20 cellular contexts compared by ENCODE assay signal in the genomic region with DNA sequence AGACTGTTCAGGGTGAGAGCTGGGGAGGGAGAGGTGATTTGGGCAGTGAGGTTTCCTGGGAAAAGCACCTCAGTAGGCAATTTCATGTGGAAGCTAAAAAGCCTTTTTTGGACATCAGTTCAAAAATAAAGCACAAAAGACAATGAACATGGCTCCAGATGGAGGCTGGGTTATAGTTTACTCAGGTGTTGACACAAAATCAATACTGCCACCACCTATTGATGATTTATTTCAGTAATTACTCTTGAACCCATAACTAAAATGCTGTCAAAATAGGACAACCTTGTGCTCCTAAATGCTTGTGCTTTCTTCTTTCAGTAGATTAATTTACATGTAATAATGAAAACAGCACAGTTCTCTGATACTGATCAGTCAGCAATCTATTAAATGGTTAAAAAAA.
DNase-seq lines count a peak whose midpoint lies in the region; FAIRE-seq and TF ChIP-seq lines count a peak whose summit lies in the region.
"Had no signal": no experiment of that assay in that cellular context is flagged by ENCODE, and none has a peak within 500 bp of the region (broad histone marks: within the 10 kb centered on the region; RNA-seq: fewer than 3 reads in every experiment).

No MANE protein-coding gene starts in this region.

- peak; percentile 28 for FAIRE-seq in endothelial cell of umbilical vein (lab: Jason Lieb, UNC)
- FAIRE-seq: GM19239 had no signal

- no peaks in the 10 kb centered on the region for H3K36me3 ChIP-seq in BLaER1 treated with 17β-estradiol and CSF1 and Interleukin-3, amounts not matched to agents 10 nM and 100 nM
- H3K36me3 ChIP-seq in endothelial cell of umbilical vein (ENCODE audit: control insufficient read depth in 2 of 2, extremely low read depth in 1 of 2, insufficient read depth in 2 of 2, low read length in 2 of 2), result no peaks in the 10 kb centered on the region
- no peaks in the 10 kb centered on the region for H3K36me3 ChIP-seq in effector memory CD4-positive, alpha-beta T cell (ENCODE audit: control insufficient read depth, insufficient read depth, low read length)
- H3K36me3 ChIP-seq: BE2C, Peyer's patch had no signal

- no peak overlapping the region for H3K27ac Mint-ChIP-seq in activated CD4-positive, alpha-beta T cell treated with anti-CD3 and anti-CD28 coated beads, Interleukin-2, amount 10 ng/mL, durations not matched to agents 24 days and 14 days
- H3K27ac Mint-ChIP-seq: CD4-positive, alpha-beta memory T cell; HFFc6; IgD-negative memory B cell; T-cell had no signal

- DNase-seq in NCI-H1417 treated with DMSO at 0.1 percent for 48 hours (lab: John Stamatoyannopoulos, UW) (peak; percentile 87), NCI-H774 (lab: John Stamatoyannopoulos, UW) (peak; percentile 29), endothelial cell of umbilical vein (ENCODE audit: low read depth, low spot score) (no peak), T-helper 9 cell (no peak)
- no peak for DNase-seq in effector memory CD4-positive, alpha-beta T cell
- no peak for DNase-seq in activated CD4-positive, alpha-beta T cell treated with anti-CD3 and anti-CD28 coated beads, Interleukin-2, amount 10 ng/mL, durations not matched to agents 24 days and 14 days
- DNase-seq: BE2C; CD4-positive, alpha-beta memory T cell; GF-D8; H7; HFFc6; NCI-H1105; NCI-H187; NCI-H2107; NCI-H446; Peyer's patch; T-cell had no signal

- H3K27me3 Mint-ChIP-seq in activated CD4-positive, alpha-beta T cell treated with anti-CD3 and anti-CD28 coated beads, Interleukin-2, amount 10 ng/mL, durations not matched to agents 24 days and 14 days, result no peaks in the 10 kb centered on the region
- H3K27me3 Mint-ChIP-seq: CD4-positive, alpha-beta memory T cell; IgD-negative memory B cell; T-cell had no signal

- H3K9ac ChIP-seq in BLaER1 treated with 17β-estradiol and CSF1 and Interleukin-3, amounts not matched to agents 10 nM and 100 nM, result no peak overlapping the region
- no peak overlapping the region for H3K9ac ChIP-seq in endothelial cell of umbilical vein (replicated peaks; ENCODE audit: extremely low read depth, insufficient read depth, low read length)

- peak overlapping the region; percentile 40 to 68 (median 59) for H3K4me2 ChIP-seq in BLaER1 treated with 17β-estradiol and CSF1 and Interleukin-3, amounts not matched to agents 10 nM and 100 nM
- no peak overlapping the region for H3K4me2 ChIP-seq in endothelial cell of umbilical vein (ENCODE audit: insufficient read depth, low read length)

- no peaks in the 10 kb centered on the region for H3K36me3 Mint-ChIP-seq in activated CD4-positive, alpha-beta T cell treated with anti-CD3 and anti-CD28 coated beads, Interleukin-2, amount 10 ng/mL, durations not matched to agents 24 days and 14 days (ENCODE audit: low read depth)
- H3K36me3 Mint-ChIP-seq: CD4-positive, alpha-beta memory T cell; IgD-negative memory B cell; T-cell had no signal

- H3K79me2 ChIP-seq in endothelial cell of umbilical vein (ENCODE audit: control insufficient read depth, insufficient read depth, low read length), result no peaks in the 10 kb centered on the region

- no peak for TF ChIP-seq POLR2A in endothelial cell of umbilical vein (IDR thresholded peaks at IDR 0.05; ENCODE audit: low read depth, low read length)

- H3K9me3 ChIP-seq in BLaER1 treated with 17β-estradiol and CSF1 and Interleukin-3, amounts not matched to agents 10 nM and 100 nM (replicated peaks in 1 of 11), result peaks cover 0 to 14% (median 5%) of the 10 kb centered on the region in 11 experiments; a peak in 7 of 22 replicates
- no peaks in the 10 kb centered on the region for H3K9me3 ChIP-seq in endothelial cell of umbilical vein (replicated peaks; ENCODE audit: control insufficient read depth, insufficient read depth, low read length)
- H3K9me3 ChIP-seq in effector memory CD4-positive, alpha-beta T cell (ENCODE audit: control insufficient read depth, low read length), result no peaks in the 10 kb centered on the region
- H3K9me3 ChIP-seq: BE2C, Peyer's patch had no signal

- CTCF ChIA-PET in endothelial cell of umbilical vein (lab: Charles Lee), result interaction anchor here (1.6 kb wide), 1 partner anchor 21 kb away, joined by 3 read pairs; no protein-coding TSS in a partner anchor

- intact Hi-C loops in endothelial cell of umbilical vein (cut with micrococcal nuclease), result no loop called here
- intact Hi-C loops in activated CD4-positive, alpha-beta T cell treated with anti-CD3 and anti-CD28 coated beads, Interleukin-2, amount 10 ng/mL, durations not matched to agents 24 days and 14 days (cut with micrococcal nuclease), result no loop called here

- H4K20me1 ChIP-seq in BLaER1 treated with 17β-estradiol and CSF1 and Interleukin-3, amounts not matched to agents 10 nM and 100 nM, result no peaks in the 10 kb centered on the region
- no peaks in the 10 kb centered on the region for H4K20me1 ChIP-seq in endothelial cell of umbilical vein (replicated peaks; ENCODE audit: control insufficient read depth, extremely low read depth, insufficient read depth, low read length)

- BruUV-seq in endothelial cell of umbilical vein (replicated peaks; lab: Mats Ljungman, UMichigan), result no TSS peak

- POLR2A ChIA-PET in endothelial cell of umbilical vein (lab: Charles Lee), result no interaction called here

- no peaks in the 10 kb centered on the region for H3K4me1 Mint-ChIP-seq in activated CD4-positive, alpha-beta T cell treated with anti-CD3 and anti-CD28 coated beads, Interleukin-2, amount 10 ng/mL, durations not matched to agents 24 days and 14 days
- H3K4me1 Mint-ChIP-seq: CD4-positive, alpha-beta memory T cell; IgD-negative memory B cell; T-cell had no signal

- H3K27me3 ChIP-seq in BLaER1 treated with 17β-estradiol and CSF1 and Interleukin-3, amounts not matched to agents 10 nM and 100 nM, result no peaks in the 10 kb centered on the region
- no peaks in the 10 kb centered on the region for H3K27me3 ChIP-seq in endothelial cell of umbilical vein (ENCODE audit: control insufficient read depth in 2 of 2, insufficient read depth in 2 of 2, low read length in 2 of 2)
- no peaks in the 10 kb centered on the region for H3K27me3 ChIP-seq in effector memory CD4-positive, alpha-beta T cell (replicated peaks; ENCODE audit: control insufficient read depth, insufficient read depth, low read length, poor library complexity, severe bottlenecking)
- H3K27me3 ChIP-seq: BE2C, Peyer's patch had no signal

- H3K4me3 Mint-ChIP-seq in activated CD4-positive, alpha-beta T cell treated with anti-CD3 and anti-CD28 coated beads, Interleukin-2, amount 10 ng/mL, durations not matched to agents 24 days and 14 days, result no peak overlapping the region
- H3K4me3 Mint-ChIP-seq: CD4-positive, alpha-beta memory T cell; HFFc6; IgD-negative memory B cell; T-cell had no signal

- H3K9me1 ChIP-seq in endothelial cell of umbilical vein (replicated peaks; ENCODE audit: control insufficient read depth, extremely low read depth, insufficient read depth, low read length), result no peaks in the 10 kb centered on the region

- TF ChIP-seq CTCF in endothelial cell of umbilical vein (IDR thresholded peaks at IDR 0.05; ENCODE audit: extremely low read depth in 1 of 2, insufficient read depth in 1 of 2, low read depth in 1 of 2, low read length in 2 of 2), result no peak

- no peak overlapping the region for H3K27ac ChIP-seq in BLaER1 treated with 17β-estradiol and CSF1 and Interleukin-3, amounts not matched to agents 10 nM and 100 nM
- no peak overlapping the region for H3K27ac ChIP-seq in endothelial cell of umbilical vein (ENCODE audit: insufficient read depth, low read depth, low read length)
- no peak overlapping the region for H3K27ac ChIP-seq in effector memory CD4-positive, alpha-beta T cell (ENCODE audit: insufficient read depth, low read length, poor library complexity, severe bottlenecking)
- H3K27ac ChIP-seq: Peyer's patch had no signal

- no peaks in the 10 kb centered on the region for H3K9me3 Mint-ChIP-seq in activated CD4-positive, alpha-beta T cell treated with anti-CD3 and anti-CD28 coated beads, Interleukin-2, amount 10 ng/mL, durations not matched to agents 24 days and 14 days
- H3K9me3 Mint-ChIP-seq: CD4-positive, alpha-beta memory T cell had no signal

- no peak overlapping the region for H2AFZ ChIP-seq in endothelial cell of umbilical vein (ENCODE audit: low read depth, low read length)

- dilution Hi-C loops in endothelial cell of umbilical vein (cut with MboI; ENCODE audit: extremely low pct_ligation_motif_present, low sequenced_read_pairs), result no loop called here

- peaks cover 9 to 27% (median 22%) of the 10 kb centered on the region in 10 experiments for H3K4me1 ChIP-seq in BLaER1 treated with 17β-estradiol and CSF1 and Interleukin-3, amounts not matched to agents 10 nM and 100 nM
- no peaks in the 10 kb centered on the region for H3K4me1 ChIP-seq in endothelial cell of umbilical vein (ENCODE audit: control insufficient read depth, extremely low read depth, insufficient read depth, low read length)
- no peaks in the 10 kb centered on the region for H3K4me1 ChIP-seq in effector memory CD4-positive, alpha-beta T cell (ENCODE audit: control insufficient read depth, insufficient read depth, low read length, poor library complexity, severe bottlenecking)
- H3K4me1 ChIP-seq: BE2C, Peyer's patch had no signal

- no peak overlapping the region for H3K4me3 ChIP-seq in BLaER1 treated with 17β-estradiol and CSF1 and Interleukin-3, amounts not matched to agents 10 nM and 100 nM
- H3K4me3 ChIP-seq in endothelial cell of umbilical vein (replicated peaks in 1 of 3; ENCODE audit: insufficient read depth in 1 of 3, low read depth in 1 of 3, low read length in 3 of 3), result no peak overlapping the region
- H3K4me3 ChIP-seq in effector memory CD4-positive, alpha-beta T cell (ENCODE audit: insufficient read depth, low read depth, low read length, poor library complexity, severe bottlenecking), result no peak overlapping the region
- H3K4me3 ChIP-seq: Peyer's patch had no signal

TF ChIP-seq in endothelial cell of umbilical vein, 7 proteins besides CTCF, POLR2A, EP300 and RAD21:
- TF ChIP-seq POLR2AphosphoS5 (IDR thresholded peaks at IDR 0.05; ENCODE audit: insufficient read depth, low read depth, low read length) (no peak), GATA2 (IDR thresholded peaks at IDR 0.05; ENCODE audit: insufficient read depth, insufficient read length, low read depth, low read length) (no peak), EZH2 (IDR thresholded peaks at IDR 0.05; ENCODE audit: borderline replicate concordance, low read depth, low read length, severe bottlenecking) (no peak), MYC (IDR thresholded peaks at IDR 0.05; ENCODE audit: low read depth, low read length) (no peak), JUN (IDR thresholded peaks at IDR 0.05; ENCODE audit: borderline replicate concordance, insufficient read depth, insufficient read length, low read depth) (no peak), FOS (IDR thresholded peaks at IDR 0.05; ENCODE audit: borderline replicate concordance, insufficient read depth, low read length) (no peak)
- TF ChIP-seq, protein P1, sequence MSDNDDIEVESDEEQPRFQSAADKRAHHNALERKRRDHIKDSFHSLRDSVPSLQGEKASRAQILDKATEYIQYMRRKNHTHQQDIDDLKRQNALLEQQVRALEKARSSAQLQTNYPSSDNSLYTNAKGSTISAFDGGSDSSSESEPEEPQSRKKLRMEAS (IDR thresholded peaks at IDR 0.05; ENCODE audit: insufficient read depth, insufficient read length), result no peak

Comparison
In these comparisons a context has a peak if more than half of its experiments do, and no peak if none do; other contexts are left out.
1. DNase-seq: peak in NCI-H1417 treated with DMSO at 0.1 percent for 48 hours (single experiment) and NCI-H774 (single experiment); none in endothelial cell of umbilical vein (single experiment), effector memory CD4-positive, alpha-beta T cell (0 of 3), activated CD4-positive, alpha-beta T cell treated with anti-CD3 and anti-CD28 coated beads, Interleukin-2, amount 10 ng/mL, durations not matched to agents 24 days and 14 days (single experiment) and T-helper 9 cell (single experiment).